ENCODE assay signal across 1 cellular context in the genomic region with DNA sequence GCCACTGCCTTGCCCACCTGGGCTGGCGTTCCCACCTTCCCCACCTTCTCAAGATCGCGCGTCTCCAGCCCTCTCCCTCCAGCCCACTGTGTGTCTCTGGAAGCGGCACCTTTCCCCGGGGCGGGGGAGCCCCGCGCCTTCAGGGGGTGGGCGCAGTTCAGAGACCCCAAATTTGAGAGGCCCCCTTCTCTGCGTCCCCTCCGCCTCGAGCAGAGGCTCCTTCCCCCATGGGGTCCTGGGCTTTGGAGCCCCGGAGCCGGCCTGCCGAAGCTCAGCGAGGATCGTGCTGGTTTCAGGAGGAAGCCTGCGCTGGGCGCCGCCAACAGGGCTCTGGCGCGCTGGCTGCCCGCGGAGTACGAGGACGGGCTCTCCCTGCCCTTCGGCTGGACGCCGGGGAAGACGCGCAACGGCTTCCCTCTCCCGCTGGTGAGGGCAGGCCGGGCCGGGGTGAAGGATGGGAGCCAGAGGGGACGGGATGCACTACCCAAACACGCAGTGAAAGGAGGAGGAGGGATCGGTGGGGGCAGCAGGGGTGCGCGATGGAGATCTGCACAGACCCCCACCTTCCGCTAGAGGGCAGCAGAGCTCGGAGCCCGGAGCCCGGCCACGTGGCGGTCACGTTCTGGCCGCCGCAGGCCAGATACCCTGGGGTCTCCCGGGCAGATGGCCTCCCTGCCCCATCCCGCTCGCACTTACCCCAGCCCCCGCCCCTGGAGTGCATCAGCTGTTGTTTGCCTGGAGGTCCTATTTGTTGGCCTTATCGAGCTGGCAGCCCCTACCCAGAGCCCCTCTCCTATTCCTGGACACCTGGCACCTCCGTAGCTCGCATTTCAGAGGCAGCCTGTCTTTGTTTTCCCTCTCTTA.
TF ChIP-seq lines count a peak whose summit lies in the region.

No MANE protein-coding gene starts in this region.

TF ChIP-seq in WTC11, 78 proteins besides CTCF, POLR2A, EP300 and RAD21 (continued from another document and continues in another):
- TF ChIP-seq ZNF219 (CRISPR knock-in tag; IDR thresholded peaks at IDR 0.05; ENCODE audit: borderline replicate concordance) (0 out of 2 replicates have a peak, but pooled peaks have one; percentile 85), TEAD4 (CRISPR knock-in tag; IDR thresholded peaks at IDR 0.05) (peak; percentile 95), GABPB1 (CRISPR knock-in tag; IDR thresholded peaks at IDR 0.05) (peak; percentile 63; the same call in 1 of the 2 replicates), ZNF396 (CRISPR knock-in tag; IDR thresholded peaks at IDR 0.05; ENCODE audit: borderline replicate concordance) (no peak), ZNF121 (CRISPR knock-in tag; IDR thresholded peaks at IDR 0.05) (peak; percentile 43; the same call in 1 of the 2 replicates), ZNF416 (CRISPR knock-in tag; IDR thresholded peaks at IDR 0.05) (no peak), RORB (CRISPR knock-in tag; IDR thresholded peaks at IDR 0.05) (no peak), ELF4 (CRISPR knock-in tag; IDR thresholded peaks at IDR 0.05; ENCODE audit: low read depth) (peak; percentile 96), ESRRA (CRISPR knock-in tag; IDR thresholded peaks at IDR 0.05; ENCODE audit: borderline replicate concordance) (peak; percentile 98), FOXK1 (CRISPR knock-in tag; IDR thresholded peaks at IDR 0.05) (peak; percentile 97), NFATC4 (CRISPR knock-in tag; IDR thresholded peaks at IDR 0.05) (no peak), MXD4 (CRISPR knock-in tag; IDR thresholded peaks at IDR 0.05; ENCODE audit: borderline replicate concordance) (no peak), NR1H2 (CRISPR knock-in tag; IDR thresholded peaks at IDR 0.05) (peak; percentile 62; the same call in 1 of the 2 replicates), CBFB (CRISPR knock-in tag; IDR thresholded peaks at IDR 0.05; ENCODE audit: low read depth) (0 out of 2 replicates have a peak, but pooled peaks have one; percentile 68), ZNF671 (CRISPR knock-in tag; IDR thresholded peaks at IDR 0.05) (no peak), ATF1 (CRISPR knock-in tag; IDR thresholded peaks at IDR 0.05) (peak; percentile 97)
- TF ChIP-seq, protein P1, sequence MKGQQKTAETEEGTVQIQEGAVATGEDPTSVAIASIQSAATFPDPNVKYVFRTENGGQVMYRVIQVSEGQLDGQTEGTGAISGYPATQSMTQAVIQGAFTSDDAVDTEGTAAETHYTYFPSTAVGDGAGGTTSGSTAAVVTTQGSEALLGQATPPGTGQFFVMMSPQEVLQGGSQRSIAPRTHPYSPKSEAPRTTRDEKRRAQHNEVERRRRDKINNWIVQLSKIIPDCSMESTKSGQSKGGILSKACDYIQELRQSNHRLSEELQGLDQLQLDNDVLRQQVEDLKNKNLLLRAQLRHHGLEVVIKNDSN (CRISPR knock-in tag; IDR thresholded peaks at IDR 0.05) = peak; percentile 91
- TF ChIP-seq, protein P2, sequence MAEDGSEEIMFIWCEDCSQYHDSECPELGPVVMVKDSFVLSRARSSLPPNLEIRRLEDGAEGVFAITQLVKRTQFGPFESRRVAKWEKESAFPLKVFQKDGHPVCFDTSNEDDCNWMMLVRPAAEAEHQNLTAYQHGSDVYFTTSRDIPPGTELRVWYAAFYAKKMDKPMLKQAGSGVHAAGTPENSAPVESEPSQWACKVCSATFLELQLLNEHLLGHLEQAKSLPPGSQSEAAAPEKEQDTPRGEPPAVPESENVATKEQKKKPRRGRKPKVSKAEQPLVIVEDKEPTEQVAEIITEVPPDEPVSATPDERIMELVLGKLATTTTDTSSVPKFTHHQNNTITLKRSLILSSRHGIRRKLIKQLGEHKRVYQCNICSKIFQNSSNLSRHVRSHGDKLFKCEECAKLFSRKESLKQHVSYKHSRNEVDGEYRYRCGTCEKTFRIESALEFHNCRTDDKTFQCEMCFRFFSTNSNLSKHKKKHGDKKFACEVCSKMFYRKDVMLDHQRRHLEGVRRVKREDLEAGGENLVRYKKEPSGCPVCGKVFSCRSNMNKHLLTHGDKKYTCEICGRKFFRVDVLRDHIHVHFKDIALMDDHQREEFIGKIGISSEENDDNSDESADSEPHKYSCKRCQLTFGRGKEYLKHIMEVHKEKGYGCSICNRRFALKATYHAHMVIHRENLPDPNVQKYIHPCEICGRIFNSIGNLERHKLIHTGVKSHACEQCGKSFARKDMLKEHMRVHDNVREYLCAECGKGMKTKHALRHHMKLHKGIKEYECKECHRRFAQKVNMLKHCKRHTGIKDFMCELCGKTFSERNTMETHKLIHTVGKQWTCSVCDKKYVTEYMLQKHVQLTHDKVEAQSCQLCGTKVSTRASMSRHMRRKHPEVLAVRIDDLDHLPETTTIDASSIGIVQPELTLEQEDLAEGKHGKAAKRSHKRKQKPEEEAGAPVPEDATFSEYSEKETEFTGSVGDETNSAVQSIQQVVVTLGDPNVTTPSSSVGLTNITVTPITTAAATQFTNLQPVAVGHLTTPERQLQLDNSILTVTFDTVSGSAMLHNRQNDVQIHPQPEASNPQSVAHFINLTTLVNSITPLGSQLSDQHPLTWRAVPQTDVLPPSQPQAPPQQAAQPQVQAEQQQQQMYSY (CRISPR knock-in tag; IDR thresholded peaks at IDR 0.05) = peak; percentile 65
- TF ChIP-seq, protein P3, sequence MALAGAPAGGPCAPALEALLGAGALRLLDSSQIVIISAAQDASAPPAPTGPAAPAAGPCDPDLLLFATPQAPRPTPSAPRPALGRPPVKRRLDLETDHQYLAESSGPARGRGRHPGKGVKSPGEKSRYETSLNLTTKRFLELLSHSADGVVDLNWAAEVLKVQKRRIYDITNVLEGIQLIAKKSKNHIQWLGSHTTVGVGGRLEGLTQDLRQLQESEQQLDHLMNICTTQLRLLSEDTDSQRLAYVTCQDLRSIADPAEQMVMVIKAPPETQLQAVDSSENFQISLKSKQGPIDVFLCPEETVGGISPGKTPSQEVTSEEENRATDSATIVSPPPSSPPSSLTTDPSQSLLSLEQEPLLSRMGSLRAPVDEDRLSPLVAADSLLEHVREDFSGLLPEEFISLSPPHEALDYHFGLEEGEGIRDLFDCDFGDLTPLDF (CRISPR knock-in tag; IDR thresholded peaks at IDR 0.05) = peak; percentile 98
- TF ChIP-seq, protein P4, sequence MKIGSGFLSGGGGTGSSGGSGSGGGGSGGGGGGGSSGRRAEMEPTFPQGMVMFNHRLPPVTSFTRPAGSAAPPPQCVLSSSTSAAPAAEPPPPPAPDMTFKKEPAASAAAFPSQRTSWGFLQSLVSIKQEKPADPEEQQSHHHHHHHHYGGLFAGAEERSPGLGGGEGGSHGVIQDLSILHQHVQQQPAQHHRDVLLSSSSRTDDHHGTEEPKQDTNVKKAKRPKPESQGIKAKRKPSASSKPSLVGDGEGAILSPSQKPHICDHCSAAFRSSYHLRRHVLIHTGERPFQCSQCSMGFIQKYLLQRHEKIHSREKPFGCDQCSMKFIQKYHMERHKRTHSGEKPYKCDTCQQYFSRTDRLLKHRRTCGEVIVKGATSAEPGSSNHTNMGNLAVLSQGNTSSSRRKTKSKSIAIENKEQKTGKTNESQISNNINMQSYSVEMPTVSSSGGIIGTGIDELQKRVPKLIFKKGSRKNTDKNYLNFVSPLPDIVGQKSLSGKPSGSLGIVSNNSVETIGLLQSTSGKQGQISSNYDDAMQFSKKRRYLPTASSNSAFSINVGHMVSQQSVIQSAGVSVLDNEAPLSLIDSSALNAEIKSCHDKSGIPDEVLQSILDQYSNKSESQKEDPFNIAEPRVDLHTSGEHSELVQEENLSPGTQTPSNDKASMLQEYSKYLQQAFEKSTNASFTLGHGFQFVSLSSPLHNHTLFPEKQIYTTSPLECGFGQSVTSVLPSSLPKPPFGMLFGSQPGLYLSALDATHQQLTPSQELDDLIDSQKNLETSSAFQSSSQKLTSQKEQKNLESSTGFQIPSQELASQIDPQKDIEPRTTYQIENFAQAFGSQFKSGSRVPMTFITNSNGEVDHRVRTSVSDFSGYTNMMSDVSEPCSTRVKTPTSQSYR (CRISPR knock-in tag; IDR thresholded peaks at IDR 0.05) = peak; percentile 97
- TF ChIP-seq, protein P5, sequence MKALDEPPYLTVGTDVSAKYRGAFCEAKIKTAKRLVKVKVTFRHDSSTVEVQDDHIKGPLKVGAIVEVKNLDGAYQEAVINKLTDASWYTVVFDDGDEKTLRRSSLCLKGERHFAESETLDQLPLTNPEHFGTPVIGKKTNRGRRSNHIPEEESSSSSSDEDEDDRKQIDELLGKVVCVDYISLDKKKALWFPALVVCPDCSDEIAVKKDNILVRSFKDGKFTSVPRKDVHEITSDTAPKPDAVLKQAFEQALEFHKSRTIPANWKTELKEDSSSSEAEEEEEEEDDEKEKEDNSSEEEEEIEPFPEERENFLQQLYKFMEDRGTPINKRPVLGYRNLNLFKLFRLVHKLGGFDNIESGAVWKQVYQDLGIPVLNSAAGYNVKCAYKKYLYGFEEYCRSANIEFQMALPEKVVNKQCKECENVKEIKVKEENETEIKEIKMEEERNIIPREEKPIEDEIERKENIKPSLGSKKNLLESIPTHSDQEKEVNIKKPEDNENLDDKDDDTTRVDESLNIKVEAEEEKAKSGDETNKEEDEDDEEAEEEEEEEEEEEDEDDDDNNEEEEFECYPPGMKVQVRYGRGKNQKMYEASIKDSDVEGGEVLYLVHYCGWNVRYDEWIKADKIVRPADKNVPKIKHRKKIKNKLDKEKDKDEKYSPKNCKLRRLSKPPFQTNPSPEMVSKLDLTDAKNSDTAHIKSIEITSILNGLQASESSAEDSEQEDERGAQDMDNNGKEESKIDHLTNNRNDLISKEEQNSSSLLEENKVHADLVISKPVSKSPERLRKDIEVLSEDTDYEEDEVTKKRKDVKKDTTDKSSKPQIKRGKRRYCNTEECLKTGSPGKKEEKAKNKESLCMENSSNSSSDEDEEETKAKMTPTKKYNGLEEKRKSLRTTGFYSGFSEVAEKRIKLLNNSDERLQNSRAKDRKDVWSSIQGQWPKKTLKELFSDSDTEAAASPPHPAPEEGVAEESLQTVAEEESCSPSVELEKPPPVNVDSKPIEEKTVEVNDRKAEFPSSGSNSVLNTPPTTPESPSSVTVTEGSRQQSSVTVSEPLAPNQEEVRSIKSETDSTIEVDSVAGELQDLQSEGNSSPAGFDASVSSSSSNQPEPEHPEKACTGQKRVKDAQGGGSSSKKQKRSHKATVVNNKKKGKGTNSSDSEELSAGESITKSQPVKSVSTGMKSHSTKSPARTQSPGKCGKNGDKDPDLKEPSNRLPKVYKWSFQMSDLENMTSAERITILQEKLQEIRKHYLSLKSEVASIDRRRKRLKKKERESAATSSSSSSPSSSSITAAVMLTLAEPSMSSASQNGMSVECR (CRISPR knock-in tag; IDR thresholded peaks at IDR 0.05; ENCODE audit: borderline replicate concordance) = peak; percentile 98
- TF ChIP-seq, protein P6, sequence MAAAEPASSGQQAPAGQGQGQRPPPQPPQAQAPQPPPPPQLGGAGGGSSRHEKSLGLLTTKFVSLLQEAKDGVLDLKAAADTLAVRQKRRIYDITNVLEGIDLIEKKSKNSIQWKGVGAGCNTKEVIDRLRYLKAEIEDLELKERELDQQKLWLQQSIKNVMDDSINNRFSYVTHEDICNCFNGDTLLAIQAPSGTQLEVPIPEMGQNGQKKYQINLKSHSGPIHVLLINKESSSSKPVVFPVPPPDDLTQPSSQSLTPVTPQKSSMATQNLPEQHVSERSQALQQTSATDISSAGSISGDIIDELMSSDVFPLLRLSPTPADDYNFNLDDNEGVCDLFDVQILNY (CRISPR knock-in tag; IDR thresholded peaks at IDR 0.05) = peak; percentile 95
- TF ChIP-seq, protein P7, sequence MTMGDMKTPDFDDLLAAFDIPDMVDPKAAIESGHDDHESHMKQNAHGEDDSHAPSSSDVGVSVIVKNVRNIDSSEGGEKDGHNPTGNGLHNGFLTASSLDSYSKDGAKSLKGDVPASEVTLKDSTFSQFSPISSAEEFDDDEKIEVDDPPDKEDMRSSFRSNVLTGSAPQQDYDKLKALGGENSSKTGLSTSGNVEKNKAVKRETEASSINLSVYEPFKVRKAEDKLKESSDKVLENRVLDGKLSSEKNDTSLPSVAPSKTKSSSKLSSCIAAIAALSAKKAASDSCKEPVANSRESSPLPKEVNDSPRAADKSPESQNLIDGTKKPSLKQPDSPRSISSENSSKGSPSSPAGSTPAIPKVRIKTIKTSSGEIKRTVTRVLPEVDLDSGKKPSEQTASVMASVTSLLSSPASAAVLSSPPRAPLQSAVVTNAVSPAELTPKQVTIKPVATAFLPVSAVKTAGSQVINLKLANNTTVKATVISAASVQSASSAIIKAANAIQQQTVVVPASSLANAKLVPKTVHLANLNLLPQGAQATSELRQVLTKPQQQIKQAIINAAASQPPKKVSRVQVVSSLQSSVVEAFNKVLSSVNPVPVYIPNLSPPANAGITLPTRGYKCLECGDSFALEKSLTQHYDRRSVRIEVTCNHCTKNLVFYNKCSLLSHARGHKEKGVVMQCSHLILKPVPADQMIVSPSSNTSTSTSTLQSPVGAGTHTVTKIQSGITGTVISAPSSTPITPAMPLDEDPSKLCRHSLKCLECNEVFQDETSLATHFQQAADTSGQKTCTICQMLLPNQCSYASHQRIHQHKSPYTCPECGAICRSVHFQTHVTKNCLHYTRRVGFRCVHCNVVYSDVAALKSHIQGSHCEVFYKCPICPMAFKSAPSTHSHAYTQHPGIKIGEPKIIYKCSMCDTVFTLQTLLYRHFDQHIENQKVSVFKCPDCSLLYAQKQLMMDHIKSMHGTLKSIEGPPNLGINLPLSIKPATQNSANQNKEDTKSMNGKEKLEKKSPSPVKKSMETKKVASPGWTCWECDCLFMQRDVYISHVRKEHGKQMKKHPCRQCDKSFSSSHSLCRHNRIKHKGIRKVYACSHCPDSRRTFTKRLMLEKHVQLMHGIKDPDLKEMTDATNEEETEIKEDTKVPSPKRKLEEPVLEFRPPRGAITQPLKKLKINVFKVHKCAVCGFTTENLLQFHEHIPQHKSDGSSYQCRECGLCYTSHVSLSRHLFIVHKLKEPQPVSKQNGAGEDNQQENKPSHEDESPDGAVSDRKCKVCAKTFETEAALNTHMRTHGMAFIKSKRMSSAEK (CRISPR knock-in tag; IDR thresholded peaks at IDR 0.05; ENCODE audit: borderline replicate concordance) = no peak
- TF ChIP-seq, protein P8, sequence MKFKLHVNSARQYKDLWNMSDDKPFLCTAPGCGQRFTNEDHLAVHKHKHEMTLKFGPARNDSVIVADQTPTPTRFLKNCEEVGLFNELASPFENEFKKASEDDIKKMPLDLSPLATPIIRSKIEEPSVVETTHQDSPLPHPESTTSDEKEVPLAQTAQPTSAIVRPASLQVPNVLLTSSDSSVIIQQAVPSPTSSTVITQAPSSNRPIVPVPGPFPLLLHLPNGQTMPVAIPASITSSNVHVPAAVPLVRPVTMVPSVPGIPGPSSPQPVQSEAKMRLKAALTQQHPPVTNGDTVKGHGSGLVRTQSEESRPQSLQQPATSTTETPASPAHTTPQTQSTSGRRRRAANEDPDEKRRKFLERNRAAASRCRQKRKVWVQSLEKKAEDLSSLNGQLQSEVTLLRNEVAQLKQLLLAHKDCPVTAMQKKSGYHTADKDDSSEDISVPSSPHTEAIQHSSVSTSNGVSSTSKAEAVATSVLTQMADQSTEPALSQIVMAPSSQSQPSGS (CRISPR knock-in tag; IDR thresholded peaks at IDR 0.05; ENCODE audit: borderline replicate concordance, low read depth) = peak; percentile 86
- TF ChIP-seq, protein P9, sequence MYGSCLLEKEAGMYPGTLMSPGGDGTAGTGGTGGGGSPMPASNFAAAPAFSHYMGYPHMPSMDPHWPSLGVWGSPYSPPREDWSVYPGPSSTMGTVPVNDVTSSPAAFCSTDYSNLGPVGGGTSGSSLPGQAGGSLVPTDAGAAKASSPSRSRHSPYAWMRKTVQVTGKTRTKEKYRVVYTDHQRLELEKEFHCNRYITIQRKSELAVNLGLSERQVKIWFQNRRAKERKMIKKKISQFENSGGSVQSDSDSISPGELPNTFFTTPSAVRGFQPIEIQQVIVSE (CRISPR knock-in tag; IDR thresholded peaks at IDR 0.05; ENCODE audit: borderline replicate concordance) = no peak
- TF ChIP-seq, protein P10, sequence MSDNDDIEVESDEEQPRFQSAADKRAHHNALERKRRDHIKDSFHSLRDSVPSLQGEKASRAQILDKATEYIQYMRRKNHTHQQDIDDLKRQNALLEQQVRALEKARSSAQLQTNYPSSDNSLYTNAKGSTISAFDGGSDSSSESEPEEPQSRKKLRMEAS (CRISPR knock-in tag; IDR thresholded peaks at IDR 0.05) = peak; percentile 100
